12 cellular contexts compared by ENCODE assay signal in genomic region chr2:23651187-23651983, GRCh38.
DNase-seq lines count a peak whose midpoint lies in the region; TF ChIP-seq lines count a peak whose summit lies in the region.
"Had no signal": no experiment of that assay in that cellular context is flagged by ENCODE, and none has a peak within 500 bp of the region (broad histone marks: within the 10 kb centered on the region; RNA-seq: fewer than 3 reads in every experiment).

No MANE protein-coding gene starts in this region.

- H3K36me3 ChIP-seq in adipocyte (ENCODE audit: control insufficient read depth, insufficient read depth, low read length, severe bottlenecking): peaks cover 20% of the 10 kb centered on the region

- no peaks in the 10 kb centered on the region for H3K9me3 ChIP-seq in adipocyte (ENCODE audit: control insufficient read depth, low read length)
- H3K9me3 ChIP-seq: esophagus muscularis mucosa had no signal

- H3K9me3 Mint-ChIP-seq in activated CD4-positive, alpha-beta T cell treated with anti-CD3 and anti-CD28 coated beads, Interleukin-2, amount 10 ng/mL, durations not matched to agents 7 days and 5 days: no peaks in the 10 kb centered on the region
- H3K9me3 Mint-ChIP-seq: CD4-positive, CD25-positive, alpha-beta regulatory T cell; IgD-negative memory B cell had no signal

- H3K4me3 Mint-ChIP-seq in activated CD4-positive, alpha-beta T cell treated with anti-CD3 and anti-CD28 coated beads, Interleukin-2, amount 10 ng/mL, durations not matched to agents 7 days and 5 days: no peak overlapping the region
- H3K4me3 Mint-ChIP-seq: CD4-positive, CD25-positive, alpha-beta regulatory T cell; IgD-negative memory B cell had no signal

- DNase-seq in AG04449 (ENCODE audit: low read depth, low spot score) (peak; percentile 58), HCEC 1CT (peak; percentile 84), adipocyte (ENCODE audit: low read depth) (peak; percentile 62), hepatic stellate cell (ENCODE audit: low spot score) (peak; percentile 73), activated gamma-delta T cell treated with Interleukin-2 at 50 U/mL for 16 hours (no peak), NCI-H1048 (lab: John Stamatoyannopoulos, UW) (no peak)
- no peak for DNase-seq in effector CD8-positive, alpha-beta T cell (lab: John Stamatoyannopoulos, UW)
- no peak for DNase-seq in activated CD4-positive, alpha-beta T cell treated with anti-CD3 and anti-CD28 coated beads, Interleukin-2, amount 10 ng/mL, durations not matched to agents 7 days and 5 days
- DNase-seq: CD4-positive, CD25-positive, alpha-beta regulatory T cell; SW 1271 had no signal

- H3K4me3 ChIP-seq in AG04449 (ENCODE audit: low read depth, low read length) (no peak overlapping the region), adipocyte (ENCODE audit: low read length) (no peak overlapping the region)
- H3K4me3 ChIP-seq: esophagus muscularis mucosa had no signal

- no peak for TF ChIP-seq CTCF in AG04449 (IDR thresholded peaks at IDR 0.05; ENCODE audit: insufficient read depth, low read length, missing control alignments)

- peaks cover 7% of the 10 kb centered on the region for H3K4me1 ChIP-seq in adipocyte (ENCODE audit: control insufficient read depth, insufficient read depth, low read length)

- no peaks in the 10 kb centered on the region for H3K4me1 Mint-ChIP-seq in activated CD4-positive, alpha-beta T cell treated with anti-CD3 and anti-CD28 coated beads, Interleukin-2, amount 10 ng/mL, durations not matched to agents 7 days and 5 days
- H3K4me1 Mint-ChIP-seq: CD4-positive, CD25-positive, alpha-beta regulatory T cell; IgD-negative memory B cell had no signal

- H3K9ac ChIP-seq in adipocyte (ENCODE audit: low read length): no peak overlapping the region

- POLR2A ChIA-PET in AG04449 (lab: Yijun Ruan, JAX): no interaction called here
- POLR2A ChIA-PET in activated CD4-positive, alpha-beta T cell treated with anti-CD3 and anti-CD28 coated beads, Interleukin-2, amount 10 ng/mL, durations not matched to agents 7 days and 5 days (lab: Charles Lee): no interaction called here

- no peaks in the 10 kb centered on the region for H3K27me3 ChIP-seq in adipocyte (replicated peaks; ENCODE audit: control insufficient read depth, insufficient read depth, low read length)
- H3K27me3 ChIP-seq: esophagus muscularis mucosa had no signal

- no peaks in the 10 kb centered on the region for H3K36me3 Mint-ChIP-seq in activated CD4-positive, alpha-beta T cell treated with anti-CD3 and anti-CD28 coated beads, Interleukin-2, amount 10 ng/mL, durations not matched to agents 7 days and 5 days (ENCODE audit: low read depth)
- H3K36me3 Mint-ChIP-seq: CD4-positive, CD25-positive, alpha-beta regulatory T cell had no signal

- H3K27me3 Mint-ChIP-seq in activated CD4-positive, alpha-beta T cell treated with anti-CD3 and anti-CD28 coated beads, Interleukin-2, amount 10 ng/mL, durations not matched to agents 7 days and 5 days: no peaks in the 10 kb centered on the region
- H3K27me3 Mint-ChIP-seq: IgD-negative memory B cell had no signal

- CTCF ChIA-PET in AG04449 (lab: Yijun Ruan, JAX): no interaction called here
- CTCF ChIA-PET in activated CD4-positive, alpha-beta T cell treated with anti-CD3 and anti-CD28 coated beads, Interleukin-2, amount 10 ng/mL, durations not matched to agents 7 days and 5 days (lab: Charles Lee): no interaction called here

- no peak overlapping the region for H3K27ac Mint-ChIP-seq in activated CD4-positive, alpha-beta T cell treated with anti-CD3 and anti-CD28 coated beads, Interleukin-2, amount 10 ng/mL, durations not matched to agents 7 days and 5 days
- H3K27ac Mint-ChIP-seq: CD4-positive, CD25-positive, alpha-beta regulatory T cell; IgD-negative memory B cell had no signal

Comparison
In these comparisons a context has a peak if more than half of its experiments do, and no peak if none do; other contexts are left out.
1. DNase-seq: peak in AG04449 (single experiment), HCEC 1CT (single experiment), adipocyte (single experiment) and hepatic stellate cell (single experiment); none in effector CD8-positive, alpha-beta T cell (single experiment), activated CD4-positive, alpha-beta T cell treated with anti-CD3 and anti-CD28 coated beads, Interleukin-2, amount 10 ng/mL, durations not matched to agents 7 days and 5 days (single experiment), activated gamma-delta T cell treated with Interleukin-2 at 50 U/mL for 16 hours (single experiment) and NCI-H1048 (single experiment).